Comparison of ENCODE assay signal across 10 cellular contexts in genomic region chr9:128215491-128216404, GRCh38. TPM values are rescaled to one million over a fixed set of nuclear protein-coding genes. Genes with fewer than 3 reads are reported as not detected.
DNase-seq lines count a peak whose midpoint lies in the region; ATAC-seq and TF ChIP-seq lines count a peak whose summit lies in the region.
"Had no signal": no experiment of that assay in that cellular context is flagged by ENCODE, and none has a peak within 500 bp of the region (broad histone marks: within the 10 kb centered on the region; RNA-seq: fewer than 3 reads in every experiment).

No MANE protein-coding gene starts in this region.

- TF ChIP-seq CTCF in chondrocyte (IDR thresholded peaks at IDR 0.05) (no peak), upper lobe of right lung (IDR thresholded peaks at IDR 0.05) (no peak)

- H3K36me3 ChIP-seq in mesendoderm (ENCODE audit: control insufficient read depth, insufficient read depth, low read length) (no peaks in the 10 kb centered on the region), upper lobe of right lung (no peaks in the 10 kb centered on the region)

- no peak overlapping the region for H3K4me3 Mint-ChIP-seq in chondrocyte (ENCODE audit: unreplicated experiment)

- no CpG with 5 or more reads among the region's 10 CpGs for WGBS in mesendoderm (ENCODE audit: extremely low coverage, insufficient coverage, low lambda C conversion rate)

- DNase-seq in M059J (ENCODE audit: low read depth), result peak; percentile 41
- DNase-seq in chondrocyte (ENCODE audit: low spot score), result no peak
- DNase-seq in mesendoderm, result peak; percentile 34
- DNase-seq in upper lobe of right lung, result peak; percentile 55
- no peak for DNase-seq in activated CD4-positive, alpha-beta T cell treated with anti-CD3 and anti-CD28 coated beads for 4 hours
- no peak for DNase-seq in KBM-7

- H3K23ac ChIP-seq in mesendoderm (ENCODE audit: low read length), result no peak overlapping the region

- no peak overlapping the region for H2BK120ac ChIP-seq in mesendoderm (ENCODE audit: low read depth, low read length)

- H4K5ac ChIP-seq in mesendoderm (ENCODE audit: low read length), result no peak overlapping the region

- no peak overlapping the region for H3K4ac ChIP-seq in mesendoderm (ENCODE audit: low read depth, low read length)

- H3K18ac ChIP-seq in mesendoderm (ENCODE audit: low read length), result no peak overlapping the region

- H3K36me3 Mint-ChIP-seq in chondrocyte (ENCODE audit: low read depth), result peaks cover 14% of the 10 kb centered on the region

- H3K9me3 ChIP-seq in upper lobe of right lung, result no peaks in the 10 kb centered on the region

- no peaks in the 10 kb centered on the region for H3K79me1 ChIP-seq in mesendoderm (ENCODE audit: low read length)

- H3K27me3 ChIP-seq in mesendoderm (ENCODE audit: insufficient read depth, low read length, poor library complexity) (no peaks in the 10 kb centered on the region), upper lobe of right lung (no peaks in the 10 kb centered on the region)

- ATAC-seq in upper lobe of right lung (no peak), HG02798 (IDR thresholded peaks at IDR 0.05; ENCODE audit: poor library complexity, unreplicated experiment) (no peak), GM21390 (IDR thresholded peaks at IDR 0.05; ENCODE audit: unreplicated experiment) (no peak)

- no peaks in the 10 kb centered on the region for H3K27me3 Mint-ChIP-seq in chondrocyte (ENCODE audit: low read depth)

- H3K9me3 Mint-ChIP-seq in chondrocyte (ENCODE audit: low read depth), result no peaks in the 10 kb centered on the region

- H3K4me1 Mint-ChIP-seq in chondrocyte (ENCODE audit: low read depth), result peaks cover 71% of the 10 kb centered on the region

- H3K27ac Mint-ChIP-seq in chondrocyte (ENCODE audit: unreplicated experiment), result peak overlapping the region; percentile 97

- H3K9ac ChIP-seq in mesendoderm (ENCODE audit: low read length), result no peak overlapping the region
- H3K9ac ChIP-seq: KMS-11 had no signal

- H2BK5ac ChIP-seq in mesendoderm (ENCODE audit: low read length), result no peak overlapping the region

- no peak overlapping the region for H2BK15ac ChIP-seq in mesendoderm (replicated peaks; ENCODE audit: low read depth)

- in situ Hi-C loops in KBM-7 (cut with MboI; ENCODE audit: low pct_unique_long_range_greater_than_20kb, low sequenced_read_pairs), result no loop called here

- H3K4me1 ChIP-seq in mesendoderm (ENCODE audit: control insufficient read depth, low read depth, low read length) (peaks cover 4% of the 10 kb centered on the region), upper lobe of right lung (peaks cover 13% of the 10 kb centered on the region)

- no peak overlapping the region for H3K56ac ChIP-seq in mesendoderm (ENCODE audit: low read length)

- no peak overlapping the region for H4K8ac ChIP-seq in mesendoderm (ENCODE audit: low read depth, low read length)

- no peaks in the 10 kb centered on the region for H3K79me2 ChIP-seq in mesendoderm (ENCODE audit: control insufficient read depth, insufficient read depth, low read length)

- H2AK5ac ChIP-seq in mesendoderm (ENCODE audit: low read length), result no peak overlapping the region

- H3K4me3 ChIP-seq in mesendoderm (ENCODE audit: low read length), result no peak overlapping the region
- H3K4me3 ChIP-seq in upper lobe of right lung, result no peak overlapping the region
- H3K4me3 ChIP-seq: PC-9 had no signal

- H3K27ac ChIP-seq in mesendoderm (ENCODE audit: low read depth, low read length) (no peak overlapping the region), upper lobe of right lung (no peak overlapping the region)
- H3K27ac ChIP-seq: KMS-11 had no signal

- intact Hi-C loops in upper lobe of right lung (cut with DNase I), result no loop called here

- no peak overlapping the region for H3K4me2 ChIP-seq in mesendoderm (ENCODE audit: low read length)
- H3K4me2 ChIP-seq: KMS-11 had no signal

RNA-seq across cellular contexts. Expression of gene DNM1, which starts 12.6 kb away (rescaled TPM):
- 14.0 and 18.3 TPM in 2 replicates for total RNA-seq in M059J (2014; rRNA removed; shearing (Covaris generic))
- total RNA-seq in chondrocyte, result 87.0 to 127 TPM (median 91.9 TPM) in 3 replicates
- polyA plus RNA-seq in mesendoderm (2013, experiment 1 of 2), result 9.5 TPM
- polyA plus RNA-seq in mesendoderm (2013, experiment 2 of 2), result 8.9 TPM
- total RNA-seq in upper lobe of right lung, result 5.2 TPM

RNA-seq across cellular contexts. Expression of gene CIZ1, which starts 24.4 kb away (rescaled TPM):
- total RNA-seq in M059J (2014; rRNA removed; shearing (Covaris generic)), result 50.2 and 52.4 TPM in 2 replicates
- 130 to 147 TPM (median 140 TPM) in 3 replicates for total RNA-seq in chondrocyte
- polyA plus RNA-seq in mesendoderm (2013, experiment 1 of 2), result 108 TPM
- polyA plus RNA-seq in mesendoderm (2013, experiment 2 of 2), result 110 TPM
- total RNA-seq in upper lobe of right lung, result 107 TPM

RNA-seq across cellular contexts. Expression of gene BBLN, which starts 55.7 kb away (rescaled TPM):
- total RNA-seq in M059J (2014; rRNA removed; shearing (Covaris generic)), result 289 and 427 TPM in 2 replicates
- 78.8 to 85.3 TPM (median 80.2 TPM) in 3 replicates for total RNA-seq in chondrocyte
- polyA plus RNA-seq in mesendoderm (2013, experiment 1 of 2), result 55.7 TPM
- 57.0 TPM for polyA plus RNA-seq in mesendoderm (2013, experiment 2 of 2)
- total RNA-seq in upper lobe of right lung, result 39.0 TPM

Comparison
In these comparisons a context has a peak if more than half of its experiments do, and no peak if none do; other contexts are left out.
1. DNase-seq: peak in M059J (single experiment), mesendoderm (single experiment) and upper lobe of right lung (single experiment); none in chondrocyte (single experiment), activated CD4-positive, alpha-beta T cell treated with anti-CD3 and anti-CD28 coated beads for 4 hours (0 of 2) and KBM-7 (single experiment).